In the genomic region with DNA sequence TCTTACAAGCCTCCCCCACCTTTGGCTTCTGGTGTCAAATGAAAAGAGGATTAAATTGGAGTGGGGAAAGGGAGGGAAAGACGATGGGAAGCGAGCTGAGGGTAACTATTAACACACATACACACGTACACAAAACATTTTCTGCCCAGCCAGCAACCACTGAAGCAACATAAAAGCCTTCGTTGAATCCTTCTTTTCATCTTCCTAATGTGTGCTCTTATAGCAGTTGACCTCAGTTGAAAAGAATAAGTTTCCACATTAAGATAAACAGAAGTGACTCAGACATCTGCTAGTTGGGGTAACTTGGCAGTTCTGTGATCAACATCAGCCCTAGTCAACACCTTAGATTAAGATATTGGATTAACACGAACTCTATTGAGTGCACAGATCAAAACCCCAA, we compare ENCODE assay signal across 18 cellular contexts.
DNase-seq lines count a peak whose midpoint lies in the region; ATAC-seq and TF ChIP-seq lines count a peak whose summit lies in the region.
"Had no signal": no experiment of that assay in that cellular context is flagged by ENCODE, and none has a peak within 500 bp of the region (broad histone marks: within the 10 kb centered on the region; RNA-seq: fewer than 3 reads in every experiment).

No MANE protein-coding gene starts in this region.

- intact Hi-C loops in left lung (cut with DNase I), result no loop called here

- peak overlapping the region; percentile 61 for H3K27ac ChIP-seq in brain microvascular endothelial cell
- H3K27ac ChIP-seq in left lung, result peak overlapping the region in 1 of 2 donors; percentile 75
- H3K27ac ChIP-seq: sigmoid colon had no signal

- DNase-seq in Daoy (ENCODE audit: low read depth), result peak; percentile 33
- DNase-seq in LHCN-M2 (ENCODE audit: low read depth), result peak; percentile 68
- DNase-seq in brain microvascular endothelial cell, result peak; percentile 51
- DNase-seq in left lung, result no peak
- DNase-seq in NCI-H128 (lab: John Stamatoyannopoulos, UW; ENCODE audit: unreplicated experiment), result no peak
- no peak for DNase-seq in NCI-H1105 (lab: John Stamatoyannopoulos, UW)
- no peak for DNase-seq in hypothalamus (lab: John Stamatoyannopoulos, UW)
- DNase-seq: activated CD4-positive, alpha-beta T cell treated with anti-CD3 and anti-CD28 coated beads, Interleukin-2, amount 10 ng/mL, durations not matched to agents 7 days and 5 days; activated T-cell treated with anti-CD3 and anti-CD28 coated beads, Interleukin-2, amount 50 U/mL, for 1 hour; BE2C; DMS 273 treated with DMSO at 0.1 percent for 48 hours; glutamatergic neuron; Kasumi-1; NCI-H2029 treated with DMSO at 0.1 percent for 48 hours; Right ventricle myocardium superior; sigmoid colon had no signal

- in situ Hi-C loops in brain microvascular endothelial cell (cut with HindIII; ENCODE audit: low pct_ligation_motif_present, low sequenced_read_pairs), result no loop called here

- no peaks in the 10 kb centered on the region for H3K27me3 ChIP-seq in brain microvascular endothelial cell (replicated peaks)
- no peaks in the 10 kb centered on the region for H3K27me3 ChIP-seq in left lung
- H3K27me3 ChIP-seq: sigmoid colon had no signal

- H3K9me3 ChIP-seq in left lung, result no peaks in the 10 kb centered on the region
- H3K9me3 ChIP-seq: BE2C, sigmoid colon had no signal

- peaks cover 0 to 11% of the 10 kb centered on the region in 2 donors for H3K4me1 ChIP-seq in left lung
- H3K4me1 ChIP-seq: BE2C, sigmoid colon had no signal

- no peaks in the 10 kb centered on the region for H3K36me3 ChIP-seq in brain microvascular endothelial cell (replicated peaks)
- no peaks in the 10 kb centered on the region for H3K36me3 ChIP-seq in left lung
- H3K36me3 ChIP-seq: BE2C, sigmoid colon had no signal

- ATAC-seq in left lung (peak; percentile 64), GM21526 (IDR thresholded peaks at IDR 0.05; ENCODE audit: low FRiP score, unreplicated experiment) (no peak)
- ATAC-seq: stimulated activated effector memory CD8-positive, alpha-beta T cell treated with anti-CD3 and anti-CD28 coated beads, Interleukin-12 subunit alpha, Interleukin-12 subunit beta, amount 100 ng/mL, for 72 hours had no signal

- no peak for TF ChIP-seq CTCF in brain microvascular endothelial cell (IDR thresholded peaks at IDR 0.05; ENCODE audit: low read depth, low read length, missing control alignments)
- TF ChIP-seq CTCF in left lung (IDR thresholded peaks at IDR 0.05), result no peak

- H3K4me3 ChIP-seq in brain microvascular endothelial cell (ENCODE audit: low read depth, low read length), result no peak overlapping the region
- no peak overlapping the region for H3K4me3 ChIP-seq in left lung
- H3K4me3 ChIP-seq: sigmoid colon had no signal

Comparison
In these comparisons a context has a peak if more than half of its experiments do, and no peak if none do; other contexts are left out.
1. DNase-seq: peak in Daoy (single experiment), LHCN-M2 (single experiment) and brain microvascular endothelial cell (single experiment); none in left lung (0 of 2), NCI-H128 (single experiment), NCI-H1105 (single experiment) and hypothalamus (0 of 51).